ENCODE assay signal across 20 cellular contexts in the genomic region with DNA sequence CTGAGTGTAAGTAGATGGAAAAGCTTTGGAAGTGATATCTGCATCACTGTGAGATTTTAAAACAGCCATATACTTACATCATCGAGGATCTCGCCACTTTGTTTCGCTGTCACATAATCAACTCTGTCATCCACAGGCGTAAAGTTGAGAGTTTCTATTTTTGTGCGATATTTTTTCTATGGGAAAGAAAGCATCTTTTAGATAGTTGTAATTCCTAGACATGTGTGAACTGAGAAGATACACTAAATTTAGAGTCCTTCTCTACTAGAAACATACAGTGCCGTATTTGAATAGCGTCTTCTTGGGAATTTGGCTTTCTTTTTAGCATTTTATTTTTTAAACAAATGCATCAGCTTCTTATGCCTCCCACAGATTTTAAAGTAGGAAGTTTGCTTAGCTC.
A peak's percentile ranks its signal among the peaks of the same experiment; 100 is the strongest.
DNase-seq lines count a peak whose midpoint lies in the region; TF ChIP-seq lines count a peak whose summit lies in the region.
"Had no signal": no experiment of that assay in that cellular context is flagged by ENCODE, and none has a peak within 500 bp of the region (broad histone marks: within the 10 kb centered on the region; RNA-seq: fewer than 3 reads in every experiment).

No MANE protein-coding gene starts in this region.

- no peak overlapping the region for H3K4me2 ChIP-seq in GM23248 (ENCODE audit: unreplicated experiment)
- H3K4me2 ChIP-seq in OCI-LY7 (ENCODE audit: low read length): no peak overlapping the region
- H3K4me2 ChIP-seq: BLaER1 treated with 17β-estradiol and CSF1 and Interleukin-3, amounts not matched to agents 10 nM and 100 nM had no signal

- no peak for DNase-seq in GM23248
- peak; percentile 57 for DNase-seq in inferior parietal cortex (ENCODE audit: extremely low spot score)
- peak; percentile 16 for DNase-seq in putamen (ENCODE audit: low spot score)
- DNase-seq in OCI-LY7 (ENCODE audit: low spot score): no peak
- DNase-seq in posterior vena cava (ENCODE audit: low spot score): no peak
- no peak for DNase-seq in NCI-H774 (lab: John Stamatoyannopoulos, UW)
- DNase-seq: AML-193; BE2C; CD4-positive, alpha-beta T cell; CD8-positive, alpha-beta memory T cell; DMS 273 treated with DMSO at 0.1 percent for 48 hours; DMS79; EL; GDM1; GOT3; HFFc6 had no signal

- no peak overlapping the region for H3K9ac ChIP-seq in GM23248
- H3K9ac ChIP-seq: BLaER1 treated with 17β-estradiol and CSF1 and Interleukin-3, amounts not matched to agents 10 nM and 100 nM had no signal

- POLR2A ChIA-PET in OCI-LY7 (lab: Charles Lee): no interaction called here

- in situ Hi-C loops in GM23248 (cut with MboI): no loop called here

- no peaks in the 10 kb centered on the region for H3K4me1 ChIP-seq in GM23248 (ENCODE audit: insufficient read depth)
- H3K4me1 ChIP-seq in OCI-LY7 (ENCODE audit: insufficient read depth, low read length, poor library complexity, severe bottlenecking): no peaks in the 10 kb centered on the region
- H3K4me1 ChIP-seq: BE2C; BLaER1 treated with 17β-estradiol and CSF1 and Interleukin-3, amounts not matched to agents 10 nM and 100 nM; HAP-1 had no signal

- H3K36me3 ChIP-seq in GM23248 (ENCODE audit: low read depth): no peaks in the 10 kb centered on the region
- H3K36me3 ChIP-seq in OCI-LY7 (ENCODE audit: insufficient read depth, low read length): no peaks in the 10 kb centered on the region
- H3K36me3 ChIP-seq: BE2C; BLaER1 treated with 17β-estradiol and CSF1 and Interleukin-3, amounts not matched to agents 10 nM and 100 nM; HAP-1 had no signal

- H3K9me2 ChIP-seq in GM23248 (ENCODE audit: insufficient read depth) (no peaks in the 10 kb centered on the region), OCI-LY7 (ENCODE audit: insufficient read depth, low read length) (no peaks in the 10 kb centered on the region)

- H2AFZ ChIP-seq in GM23248: 0 out of 2 replicates have a peak overlapping the region, but pooled peaks have one; percentile 0
- H2AFZ ChIP-seq in OCI-LY7 (ENCODE audit: low read length): no peak overlapping the region

- BruUV-seq in OCI-LY7 (replicated peaks; lab: Mats Ljungman, UMichigan): no TSS peak

- H3K27ac ChIP-seq in GM23248 (no peak overlapping the region), OCI-LY7 (ENCODE audit: low read depth, low read length, poor library complexity, severe bottlenecking) (no peak overlapping the region)
- H3K27ac ChIP-seq: 22Rv1; BLaER1 treated with 17β-estradiol and CSF1 and Interleukin-3, amounts not matched to agents 10 nM and 100 nM had no signal

- H3K79me2 ChIP-seq in GM23248 (ENCODE audit: insufficient read depth): no peaks in the 10 kb centered on the region
- no peaks in the 10 kb centered on the region for H3K79me2 ChIP-seq in OCI-LY7 (ENCODE audit: insufficient read depth, low read depth, low read length)

- no peaks in the 10 kb centered on the region for H3K27me3 ChIP-seq in GM23248 (replicated peaks; ENCODE audit: insufficient read depth)
- H3K27me3 ChIP-seq: BE2C; BLaER1 treated with 17β-estradiol and CSF1 and Interleukin-3, amounts not matched to agents 10 nM and 100 nM had no signal

- H4K20me1 ChIP-seq in GM23248 (ENCODE audit: insufficient read depth) (no peaks in the 10 kb centered on the region), OCI-LY7 (ENCODE audit: insufficient read depth, low read length) (no peaks in the 10 kb centered on the region)
- H4K20me1 ChIP-seq: BLaER1 treated with 17β-estradiol and CSF1 and Interleukin-3, amounts not matched to agents 10 nM and 100 nM had no signal

- WGBS in GM23248 (ENCODE audit: low coverage in 1 of 2, low lambda C conversion rate in 2 of 2, missing lambda C conversion rate in 2 of 2), 2 experiments: 88 to 91% methylated on average over 7 of the region's 7 CpGs

- H3F3A ChIP-seq in GM23248 (ENCODE audit: insufficient read depth): no peaks in the 10 kb centered on the region

- intact Hi-C loops in OCI-LY7 (cut with micrococcal nuclease; ENCODE audit: unreplicated experiment) (no loop called here), posterior vena cava (cut with DNase I) (no loop called here)

- H3K9me3 ChIP-seq in GM23248 (ENCODE audit: low read depth): no peaks in the 10 kb centered on the region
- H3K9me3 ChIP-seq in OCI-LY7 (ENCODE audit: low read length): no peaks in the 10 kb centered on the region
- H3K9me3 ChIP-seq: BE2C; BLaER1 treated with 17β-estradiol and CSF1 and Interleukin-3, amounts not matched to agents 10 nM and 100 nM; HAP-1 had no signal

- H3K4me3 ChIP-seq in GM23248: no peak overlapping the region
- no peak overlapping the region for H3K4me3 ChIP-seq in OCI-LY7 (ENCODE audit: low read depth, low read length, poor library complexity, severe bottlenecking)
- H3K4me3 ChIP-seq: BLaER1 treated with 17β-estradiol and CSF1 and Interleukin-3, amounts not matched to agents 10 nM and 100 nM; GM12878; HAP-1 had no signal

- CTCF ChIA-PET in OCI-LY7 (lab: Charles Lee; ENCODE audit: unreplicated experiment): no interaction called here

- TF ChIP-seq CTCF in OCI-LY7 (conservative IDR thresholded peaks at IDR 0.05; ENCODE audit: low read length): no peak

Comparison
In these comparisons a context has a peak if more than half of its experiments do, and no peak if none do; other contexts are left out.
1. DNase-seq: peak in inferior parietal cortex (single experiment) and putamen (single experiment); none in GM23248 (single experiment), OCI-LY7 (single experiment), posterior vena cava (single experiment) and NCI-H774 (single experiment).